1 cellular context compared by ENCODE assay signal in genomic region chr13:20709369-20709768, GRCh38.
TF ChIP-seq lines count a peak whose summit lies in the region.

No MANE protein-coding gene starts in this region.

TF ChIP-seq in IMR-90, 13 proteins besides CTCF, POLR2A, EP300 and RAD21 (continued from another document):
- TF ChIP-seq ELK1 (IDR thresholded peaks at IDR 0.05; ENCODE audit: borderline replicate concordance, low read depth, low read length): no peak
